ENCODE assay signal across 8 cellular contexts in the genomic region with DNA sequence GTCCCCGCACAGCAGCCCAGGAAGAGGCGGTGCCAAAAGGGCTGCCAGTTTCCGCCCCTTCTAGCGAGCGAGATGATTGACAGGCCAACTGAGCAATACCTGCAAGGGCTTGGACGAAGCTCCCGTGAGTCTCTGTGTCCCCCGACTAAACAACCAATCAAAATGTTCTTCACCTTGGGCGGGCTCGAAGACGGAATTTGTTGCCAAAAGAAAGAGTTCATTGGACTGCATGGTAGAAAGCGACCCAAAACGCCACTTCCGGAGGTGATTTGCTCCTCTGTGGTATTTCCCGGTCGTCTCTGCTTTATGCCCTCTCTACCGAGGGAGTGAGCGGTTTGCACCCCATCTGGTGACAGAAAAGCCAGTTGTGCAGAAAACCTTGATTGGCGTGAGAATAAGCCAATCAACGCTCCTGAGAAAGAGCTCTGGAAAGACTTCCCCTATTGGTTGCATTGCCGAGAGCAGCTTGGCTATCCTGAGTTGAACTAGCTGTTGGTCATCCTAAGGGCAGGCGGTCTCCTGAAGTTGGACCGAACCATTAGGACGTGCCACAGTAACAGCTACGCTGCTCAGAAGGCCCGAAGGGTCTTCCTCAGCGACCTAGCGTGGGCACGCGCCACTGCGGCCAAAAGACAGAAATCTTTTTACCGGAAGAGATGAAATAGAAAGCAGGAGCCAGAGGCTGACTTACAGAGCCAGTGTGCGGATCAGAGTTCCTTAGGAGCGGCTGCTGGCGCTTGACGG. TPM values are rescaled to one million over a fixed set of nuclear protein-coding genes. Genes with fewer than 3 reads are reported as not detected.
DNase-seq lines count a peak whose midpoint lies in the region; ATAC-seq, FAIRE-seq and TF ChIP-seq lines count a peak whose summit lies in the region.

No MANE protein-coding gene starts in this region.

- no peak for FAIRE-seq in D721Med (lab: Jason Lieb, UNC)

- TF ChIP-seq CTCF in D721Med (IDR thresholded peaks at IDR 0.05; ENCODE audit: insufficient read depth, missing control alignments): no peak
- TF ChIP-seq CTCF in epithelial cell of proximal tubule (conservative IDR thresholded peaks at IDR 0.05; ENCODE audit: low read depth, low read length): no peak

- peaks cover 52% of the 10 kb centered on the region for H3K4me1 Mint-ChIP-seq in stimulated activated naive CD8-positive, alpha-beta T cell treated with anti-CD3 and anti-CD28 coated beads, Interleukin-15, Interleukin-2, amounts not matched to agents 100 ng/mL and 50 ng/mL, for 24 hours (ENCODE audit: low read depth)

- peaks cover 5% of the 10 kb centered on the region for H3K36me3 Mint-ChIP-seq in stimulated activated naive CD8-positive, alpha-beta T cell treated with anti-CD3 and anti-CD28 coated beads, Interleukin-15, Interleukin-2, amounts not matched to agents 100 ng/mL and 50 ng/mL, for 24 hours (ENCODE audit: low read depth)

- H3K4me3 Mint-ChIP-seq in stimulated activated naive CD8-positive, alpha-beta T cell treated with anti-CD3 and anti-CD28 coated beads, Interleukin-15, Interleukin-2, amounts not matched to agents 100 ng/mL and 50 ng/mL, for 24 hours: peak overlapping the region; percentile 99

- no peaks in the 10 kb centered on the region for H3K9me3 ChIP-seq in mucosa of rectum (ENCODE audit: control insufficient read depth in 2 of 2, low read length in 2 of 2)

- H3K9ac ChIP-seq in mucosa of rectum (ENCODE audit: low read depth in 1 of 2, low read length in 2 of 2): peak overlapping the region; percentile 94 to 98

- H3K27ac Mint-ChIP-seq in stimulated activated naive CD8-positive, alpha-beta T cell treated with anti-CD3 and anti-CD28 coated beads, Interleukin-15, Interleukin-2, amounts not matched to agents 100 ng/mL and 50 ng/mL, for 24 hours: peak overlapping the region; percentile 100

- peaks cover 19 to 36% of the 10 kb centered on the region in 2 donors for H3K4me1 ChIP-seq in mucosa of rectum (ENCODE audit: control insufficient read depth in 2 of 2, insufficient read depth in 2 of 2, low read length in 2 of 2)

- H3K9me3 Mint-ChIP-seq in stimulated activated naive CD8-positive, alpha-beta T cell treated with anti-CD3 and anti-CD28 coated beads, Interleukin-15, Interleukin-2, amounts not matched to agents 100 ng/mL and 50 ng/mL, for 24 hours: no peaks in the 10 kb centered on the region

- no peaks in the 10 kb centered on the region for H3K36me3 ChIP-seq in mucosa of rectum (ENCODE audit: control insufficient read depth in 2 of 2, insufficient read depth in 2 of 2, low read length in 2 of 2)

- DNase-seq in D721Med (ENCODE audit: insufficient read length, low spot score) (peak; percentile 71), NCI-H82 (lab: John Stamatoyannopoulos, UW) (peak; percentile 100), activated T-cell treated with anti-CD3 and anti-CD28 coated beads for 24 hours (ENCODE audit: low read depth) (peak; percentile 96), epithelial cell of proximal tubule (ENCODE audit: low read depth) (peak; percentile 100)

- peak overlapping the region; percentile 99 to 100 for H3K27ac ChIP-seq in mucosa of rectum (ENCODE audit: low read depth in 2 of 2, low read length in 2 of 2)

- ATAC-seq in GM19455 (IDR thresholded peaks at IDR 0.05; ENCODE audit: unreplicated experiment) (peak; percentile 84), HG03575 (IDR thresholded peaks at IDR 0.05; ENCODE audit: extremely low read depth, insufficient number of reproducible peaks, low FRiP score, unreplicated experiment) (peak; percentile 90)

- H3K27me3 Mint-ChIP-seq in stimulated activated naive CD8-positive, alpha-beta T cell treated with anti-CD3 and anti-CD28 coated beads, Interleukin-15, Interleukin-2, amounts not matched to agents 100 ng/mL and 50 ng/mL, for 24 hours: no peaks in the 10 kb centered on the region

- no peaks in the 10 kb centered on the region for H3K27me3 ChIP-seq in mucosa of rectum (ENCODE audit: control insufficient read depth in 2 of 2, insufficient read depth in 2 of 2, low read length in 2 of 2)

- H3K4me3 ChIP-seq in epithelial cell of proximal tubule (ENCODE audit: low read depth, low read length): peak overlapping the region; percentile 68
- H3K4me3 ChIP-seq in mucosa of rectum (ENCODE audit: low read length in 2 of 2): peak overlapping the region; percentile 94 to 95

RNA-seq across cellular contexts. Expression of a gene that starts 0.5 kb away (rescaled TPM):
- 38.3 and 42.9 TPM in 2 replicates for total RNA-seq in epithelial cell of proximal tubule

Comparison
In these comparisons a context has a peak if more than half of its experiments do, and no peak if none do; other contexts are left out.
1. Peak in every context shown above with its lines: DNase-seq, ATAC-seq, H3K4me3 ChIP-seq and H3K27ac ChIP-seq.